32 cellular contexts compared by ENCODE assay signal in the genomic region with DNA sequence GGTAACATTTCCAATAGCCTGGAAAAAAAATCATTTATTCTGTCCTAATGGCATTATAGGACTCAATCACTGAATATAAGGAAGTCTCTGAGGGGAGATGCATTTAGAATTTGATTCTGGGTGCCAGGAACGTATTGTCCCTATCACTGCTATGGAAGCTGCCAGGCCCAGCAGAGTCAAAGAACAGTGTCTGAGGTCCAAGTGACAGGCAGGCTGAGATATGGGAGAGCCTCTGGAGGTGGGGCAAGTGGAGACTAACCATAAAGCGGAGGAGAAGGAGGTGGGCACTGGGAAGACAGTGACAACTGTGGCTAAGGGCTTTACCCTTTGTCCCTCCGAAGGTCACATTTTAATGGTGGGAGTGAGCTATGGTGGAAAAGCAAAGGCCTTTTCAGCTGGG.
"Had no signal": no experiment of that assay in that cellular context is flagged by ENCODE, and none has a peak within 500 bp of the region (broad histone marks: within the 10 kb centered on the region; RNA-seq: fewer than 3 reads in every experiment).

No MANE protein-coding gene starts in this region.

- H3K4me1 ChIP-seq: ascending aorta, breast epithelium, esophagus muscularis mucosa, foreskin keratinocyte, gastroesophageal sphincter had no signal

- H3K27me3 Mint-ChIP-seq: activated B cell treated with CpG ODN at 0.5 μM for 24 hours; activated naive CD8-positive, alpha-beta T cell treated with anti-CD3 and anti-CD28 coated beads, Interleukin-2, amount 10 ng/mL, durations not matched to agents 7 days and 5 days; central memory CD8-positive, alpha-beta T cell; effector memory CD8-positive, alpha-beta T cell had no signal

- H3K27ac ChIP-seq: ascending aorta, breast epithelium, cardiac muscle cell, coronary artery, esophagus muscularis mucosa, foreskin keratinocyte, gastroesophageal sphincter, WERI-Rb-1 had no signal

- H3K4me3 ChIP-seq: ascending aorta, breast epithelium, cardiac muscle cell, coronary artery, esophagus muscularis mucosa, gastroesophageal sphincter had no signal

- H3K36me3 Mint-ChIP-seq: activated naive CD4-positive, alpha-beta T cell treated with anti-CD3 and anti-CD28 coated beads, Interleukin-2, amount 10 ng/mL, durations not matched to agents 7 days and 5 days; activated naive CD4-positive, alpha-beta T cell treated with anti-CD3 and anti-CD28 coated beads, Interleukin-2, amount 50 U/mL, for 72 hours; activated naive CD8-positive, alpha-beta T cell treated with anti-CD3 and anti-CD28 coated beads, Interleukin-2, amount 10 ng/mL, durations not matched to agents 7 days and 5 days had no signal

- H3K27me3 ChIP-seq: ascending aorta, breast epithelium, cardiac muscle cell, esophagus muscularis mucosa, foreskin keratinocyte had no signal

- H3K4me1 Mint-ChIP-seq: activated B cell treated with CpG ODN at 0.5 μM for 24 hours; activated naive CD4-positive, alpha-beta T cell treated with anti-CD3 and anti-CD28 coated beads, Interleukin-2, amount 10 ng/mL, durations not matched to agents 7 days and 5 days; activated naive CD8-positive, alpha-beta T cell treated with anti-CD3 and anti-CD28 coated beads, Interleukin-2, amount 10 ng/mL, durations not matched to agents 7 days and 5 days; central memory CD8-positive, alpha-beta T cell; T-helper 17 cell had no signal

- H3K4me3 Mint-ChIP-seq: activated B cell treated with CpG ODN at 0.5 μM for 24 hours; activated naive CD4-positive, alpha-beta T cell treated with anti-CD3 and anti-CD28 coated beads, Interleukin-2, amount 10 ng/mL, durations not matched to agents 7 days and 5 days; activated naive CD8-positive, alpha-beta T cell treated with anti-CD3 and anti-CD28 coated beads, Interleukin-2, amount 10 ng/mL, durations not matched to agents 7 days and 5 days; activated T-cell treated with anti-CD3 and anti-CD28 coated beads, Interleukin-2, amount 50 U/mL, for 24 hours; activated T-cell treated with anti-CD3 and anti-CD28 coated beads, Interleukin-2, amount 50 U/mL, for 72 hours; brain; central memory CD8-positive, alpha-beta T cell; effector memory CD8-positive, alpha-beta T cell; T-helper 17 cell; T-helper 2 cell treated with Interferon-gamma antibody and Interleukin-4, amounts not matched to agents 5 μg/mL and 100 μg/mL, for 36 hours had no signal

- H3K36me3 ChIP-seq: ascending aorta, breast epithelium, cardiac muscle cell, esophagus muscularis mucosa, gastroesophageal sphincter, WERI-Rb-1 had no signal

- ATAC-seq: activated CD4-positive, CD25-positive, alpha-beta regulatory T cell treated with anti-CD3 and anti-CD28 coated beads, Interleukin-2, amount 50 U/mL, for 24 hours; activated naive CD4-positive, alpha-beta T cell treated with anti-CD3 and anti-CD28 coated beads, Interleukin-2, amount 50 U/mL, for 72 hours; activated T-cell treated with anti-CD3 and anti-CD28 coated beads, Interleukin-2, amount 50 U/mL, for 72 hours; effector memory CD8-positive, alpha-beta T cell; foreskin keratinocyte; gastroesophageal sphincter; T-helper 17 cell had no signal

- H3K9me3 Mint-ChIP-seq: activated B cell treated with CpG ODN at 0.5 μM for 24 hours; activated naive CD4-positive, alpha-beta T cell treated with anti-CD3 and anti-CD28 coated beads, Interleukin-2, amount 10 ng/mL, durations not matched to agents 7 days and 5 days; activated naive CD4-positive, alpha-beta T cell treated with anti-CD3 and anti-CD28 coated beads, Interleukin-2, amount 50 U/mL, for 72 hours; activated naive CD8-positive, alpha-beta T cell treated with anti-CD3 and anti-CD28 coated beads, Interleukin-2, amount 10 ng/mL, durations not matched to agents 7 days and 5 days; activated T-cell treated with anti-CD3 and anti-CD28 coated beads, Interleukin-2, amount 50 U/mL, for 24 hours; brain; T-helper 2 cell treated with Interferon-gamma antibody and Interleukin-4, amounts not matched to agents 5 μg/mL and 100 μg/mL, for 36 hours had no signal

- DNase-seq: activated B cell treated with CpG ODN at 0.5 μM for 24 hours; activated CD4-positive, alpha-beta T cell treated with anti-CD3 and anti-CD28 coated beads for 48 hours; activated CD4-positive, alpha-beta T cell treated with anti-CD3 and anti-CD28 coated beads, Interleukin-2, amount 50 U/mL, for 1 hour; activated CD4-positive, alpha-beta T cell treated with anti-CD3 and anti-CD28 coated beads, Interleukin-2, amount 50 U/mL, for 48 hours; activated CD8-positive, alpha-beta memory T cell treated with anti-CD3 and anti-CD28 coated beads, Interleukin-2, amount 50 U/mL, for 48 hours; activated gamma-delta T cell; activated naive CD4-positive, alpha-beta T cell; activated naive CD4-positive, alpha-beta T cell treated with anti-CD3 and anti-CD28 coated beads, Interleukin-2, amount 10 ng/mL, durations not matched to agents 7 days and 5 days; activated naive CD8-positive, alpha-beta T cell treated with anti-CD3 and anti-CD28 coated beads, Interleukin-2, amount 10 ng/mL, durations not matched to agents 7 days and 5 days; activated T-cell treated with anti-CD3 and anti-CD28 coated beads for 4 hours; activated T-cell treated with anti-CD3 and anti-CD28 coated beads, Interleukin-2, amount 50 U/mL, for 24 hours; activated T-cell treated with anti-CD3 and anti-CD28 coated beads, Interleukin-2, amount 50 U/mL, for 72 hours; dermis blood vessel endothelial cell; effector CD4-positive, alpha-beta T cell; effector memory CD8-positive, alpha-beta T cell; erythroblast; foreskin keratinocyte; T-helper 1 cell; T-helper 17 cell; T1000; WERI-Rb-1 had no signal

- H3K27ac Mint-ChIP-seq: activated B cell treated with CpG ODN at 0.5 μM for 24 hours; activated naive CD4-positive, alpha-beta T cell treated with anti-CD3 and anti-CD28 coated beads, Interleukin-2, amount 10 ng/mL, durations not matched to agents 7 days and 5 days; activated naive CD4-positive, alpha-beta T cell treated with anti-CD3 and anti-CD28 coated beads, Interleukin-2, amount 50 U/mL, for 72 hours; activated naive CD8-positive, alpha-beta T cell treated with anti-CD3 and anti-CD28 coated beads, Interleukin-2, amount 10 ng/mL, durations not matched to agents 7 days and 5 days; activated T-cell treated with anti-CD3 and anti-CD28 coated beads, Interleukin-2, amount 50 U/mL, for 24 hours; activated T-cell treated with anti-CD3 and anti-CD28 coated beads, Interleukin-2, amount 50 U/mL, for 72 hours; effector memory CD8-positive, alpha-beta T cell; T-helper 17 cell; T-helper 2 cell treated with Interferon-gamma antibody and Interleukin-4, amounts not matched to agents 5 μg/mL and 100 μg/mL, for 36 hours had no signal

- H3K9me3 ChIP-seq: ascending aorta, breast epithelium, esophagus muscularis mucosa, gastroesophageal sphincter had no signal
